ENCODE assay signal across 1 cellular context in the genomic region with DNA sequence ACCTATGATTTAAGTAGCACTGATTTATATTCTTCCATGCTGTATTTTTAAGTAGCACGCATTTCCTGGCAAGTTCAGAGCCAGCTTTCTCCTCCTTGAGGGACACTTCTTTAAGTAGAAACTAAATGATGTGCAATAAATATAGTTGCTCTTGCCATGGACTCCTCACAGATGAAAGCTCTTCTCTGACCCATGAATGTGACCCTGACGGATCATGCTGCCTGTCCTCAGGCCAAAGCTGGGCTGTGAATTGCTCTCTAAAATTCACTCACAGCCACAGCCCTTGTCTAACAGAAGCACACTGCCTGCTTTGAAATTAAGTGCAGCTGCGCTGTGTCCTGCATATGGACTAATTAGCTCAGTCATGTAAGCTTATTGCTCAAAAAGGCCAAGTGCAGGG.
TF ChIP-seq lines count a peak whose summit lies in the region.

No MANE protein-coding gene starts in this region.

TF ChIP-seq in GM23338, 12 proteins besides CTCF, POLR2A, EP300 and RAD21 (continued from another document):
- TF ChIP-seq, protein P1, sequence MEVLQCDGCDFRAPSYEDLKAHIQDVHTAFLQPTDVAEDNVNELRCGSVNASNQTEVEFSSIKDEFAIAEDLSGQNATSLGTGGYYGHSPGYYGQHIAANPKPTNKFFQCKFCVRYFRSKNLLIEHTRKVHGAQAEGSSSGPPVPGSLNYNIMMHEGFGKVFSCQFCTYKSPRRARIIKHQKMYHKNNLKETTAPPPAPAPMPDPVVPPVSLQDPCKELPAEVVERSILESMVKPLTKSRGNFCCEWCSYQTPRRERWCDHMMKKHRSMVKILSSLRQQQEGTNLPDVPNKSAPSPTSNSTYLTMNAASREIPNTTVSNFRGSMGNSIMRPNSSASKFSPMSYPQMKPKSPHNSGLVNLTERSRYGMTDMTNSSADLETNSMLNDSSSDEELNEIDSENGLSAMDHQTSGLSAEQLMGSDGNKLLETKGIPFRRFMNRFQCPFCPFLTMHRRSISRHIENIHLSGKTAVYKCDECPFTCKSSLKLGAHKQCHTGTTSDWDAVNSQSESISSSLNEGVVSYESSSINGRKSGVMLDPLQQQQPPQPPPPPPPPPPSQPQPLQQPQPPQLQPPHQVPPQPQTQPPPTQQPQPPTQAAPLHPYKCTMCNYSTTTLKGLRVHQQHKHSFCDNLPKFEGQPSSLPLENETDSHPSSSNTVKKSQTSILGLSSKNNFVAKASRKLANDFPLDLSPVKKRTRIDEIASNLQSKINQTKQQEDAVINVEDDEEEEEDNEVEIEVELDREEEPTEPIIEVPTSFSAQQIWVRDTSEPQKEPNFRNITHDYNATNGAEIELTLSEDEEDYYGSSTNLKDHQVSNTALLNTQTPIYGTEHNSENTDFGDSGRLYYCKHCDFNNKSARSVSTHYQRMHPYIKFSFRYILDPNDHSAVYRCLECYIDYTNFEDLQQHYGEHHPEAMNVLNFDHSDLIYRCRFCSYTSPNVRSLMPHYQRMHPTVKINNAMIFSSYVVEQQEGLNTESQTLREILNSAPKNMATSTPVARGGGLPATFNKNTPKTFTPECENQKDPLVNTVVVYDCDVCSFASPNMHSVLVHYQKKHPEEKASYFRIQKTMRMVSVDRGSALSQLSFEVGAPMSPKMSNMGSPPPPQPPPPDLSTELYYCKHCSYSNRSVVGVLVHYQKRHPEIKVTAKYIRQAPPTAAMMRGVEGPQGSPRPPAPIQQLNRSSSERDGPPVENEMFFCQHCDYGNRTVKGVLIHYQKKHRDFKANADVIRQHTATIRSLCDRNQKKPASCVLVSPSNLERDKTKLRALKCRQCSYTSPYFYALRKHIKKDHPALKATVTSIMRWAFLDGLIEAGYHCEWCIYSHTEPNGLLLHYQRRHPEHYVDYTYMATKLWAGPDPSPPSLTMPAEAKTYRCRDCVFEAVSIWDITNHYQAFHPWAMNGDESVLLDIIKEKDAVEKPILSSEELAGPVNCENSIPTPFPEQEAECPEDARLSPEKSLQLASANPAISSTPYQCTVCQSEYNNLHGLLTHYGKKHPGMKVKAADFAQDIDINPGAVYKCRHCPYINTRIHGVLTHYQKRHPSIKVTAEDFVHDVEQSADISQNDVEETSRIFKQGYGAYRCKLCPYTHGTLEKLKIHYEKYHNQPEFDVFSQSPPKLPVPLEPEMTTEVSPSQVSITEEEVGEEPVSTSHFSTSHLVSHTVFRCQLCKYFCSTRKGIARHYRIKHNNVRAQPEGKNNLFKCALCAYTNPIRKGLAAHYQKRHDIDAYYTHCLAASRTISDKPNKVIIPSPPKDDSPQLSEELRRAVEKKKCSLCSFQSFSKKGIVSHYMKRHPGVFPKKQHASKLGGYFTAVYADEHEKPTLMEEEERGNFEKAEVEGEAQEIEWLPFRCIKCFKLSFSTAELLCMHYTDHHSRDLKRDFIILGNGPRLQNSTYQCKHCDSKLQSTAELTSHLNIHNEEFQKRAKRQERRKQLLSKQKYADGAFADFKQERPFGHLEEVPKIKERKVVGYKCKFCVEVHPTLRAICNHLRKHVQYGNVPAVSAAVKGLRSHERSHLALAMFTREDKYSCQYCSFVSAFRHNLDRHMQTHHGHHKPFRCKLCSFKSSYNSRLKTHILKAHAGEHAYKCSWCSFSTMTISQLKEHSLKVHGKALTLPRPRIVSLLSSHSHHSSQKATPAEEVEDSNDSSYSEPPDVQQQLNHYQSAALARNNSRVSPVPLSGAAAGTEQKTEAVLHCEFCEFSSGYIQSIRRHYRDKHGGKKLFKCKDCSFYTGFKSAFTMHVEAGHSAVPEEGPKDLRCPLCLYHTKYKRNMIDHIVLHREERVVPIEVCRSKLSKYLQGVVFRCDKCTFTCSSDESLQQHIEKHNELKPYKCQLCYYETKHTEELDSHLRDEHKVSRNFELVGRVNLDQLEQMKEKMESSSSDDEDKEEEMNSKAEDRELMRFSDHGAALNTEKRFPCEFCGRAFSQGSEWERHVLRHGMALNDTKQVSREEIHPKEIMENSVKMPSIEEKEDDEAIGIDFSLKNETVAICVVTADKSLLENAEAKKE (CRISPR knock-in tag; IDR thresholded peaks at IDR 0.05), result no peak
- TF ChIP-seq EZH2phosphoT487 (IDR thresholded peaks at IDR 0.05; ENCODE audit: unreplicated experiment) (no peak), ETS1 (IDR thresholded peaks at IDR 0.05) (no peak), POLR2AphosphoS5 (IDR thresholded peaks at IDR 0.05; ENCODE audit: low read depth) (no peak), REST (IDR thresholded peaks at IDR 0.05; ENCODE audit: unreplicated experiment) (no peak), EZH2 (IDR thresholded peaks at IDR 0.05; ENCODE audit: low read depth, unreplicated experiment) (no peak), JUNB (IDR thresholded peaks at IDR 0.05; ENCODE audit: unreplicated experiment) (no peak)
